ENCODE assay signal across 16 cellular contexts in genomic region chr13:48902421-48902820, GRCh38.
DNase-seq lines count a peak whose midpoint lies in the region; ATAC-seq, FAIRE-seq and TF ChIP-seq lines count a peak whose summit lies in the region.
"Had no signal": no experiment of that assay in that cellular context is flagged by ENCODE, and none has a peak within 500 bp of the region (broad histone marks: within the 10 kb centered on the region; RNA-seq: fewer than 3 reads in every experiment).

No MANE protein-coding gene starts in this region.

- no peak overlapping the region for H3K4me3 Mint-ChIP-seq in mesothelial cell of epicardium
- H3K4me3 Mint-ChIP-seq: CD4-positive, alpha-beta memory T cell; stimulated activated naive B cell treated with anti-CD40 and anti-IgM and Interleukin-4, amounts not matched to agents 10 μg/mL and 1 μg/mL and 100 μg/mL, for 72 hours had no signal

- FAIRE-seq in H1 (lab: Jason Lieb, UNC), result peak; percentile 66

- TF ChIP-seq CTCF in H1 (IDR thresholded peaks at IDR 0.05; ENCODE audit: control extremely low read depth in 1 of 3, insufficient read depth in 1 of 3, low read depth in 1 of 3, low read length in 3 of 3) (no peak), mesothelial cell of epicardium (IDR thresholded peaks at IDR 0.05; ENCODE audit: unreplicated experiment) (no peak), A673 (conservative IDR thresholded peaks at IDR 0.05; ENCODE audit: low read depth, low read length) (no peak)

- no peak overlapping the region for H3K4me2 ChIP-seq in H1 (ENCODE audit: insufficient read depth in 1 of 2, low read depth in 2 of 2, low read length in 2 of 2)

- no peak; a peak in 1 of 4 replicates for TF ChIP-seq RAD21 in H1 (IDR thresholded peaks at IDR 0.05 in 1 of 2, conservative IDR thresholded peaks at IDR 0.05 in 1 of 2; ENCODE audit: low read depth in 2 of 2, low read length in 2 of 2)

- H3K18ac ChIP-seq in H1 (ENCODE audit: extremely low read depth, low read length), result no peak overlapping the region

- H3K23me2 ChIP-seq in H1 (ENCODE audit: low read depth, low read length), result no peaks in the 10 kb centered on the region

- H4K8ac ChIP-seq in H1 (ENCODE audit: extremely low read depth, insufficient read depth, low read length), result no peak overlapping the region

- no peaks in the 10 kb centered on the region for H4K20me1 ChIP-seq in H1 (replicated peaks in 1 of 2; ENCODE audit: control insufficient read depth in 1 of 2, insufficient read depth in 2 of 2, low read length in 2 of 2)

- TF ChIP-seq EP300 in H1 (IDR thresholded peaks at IDR 0.05; ENCODE audit: borderline replicate concordance in 1 of 2, low read depth in 2 of 2, low read length in 2 of 2), result no peak

- ATAC-seq in left lobe of liver (peak; percentile 95), HG03439 (IDR thresholded peaks at IDR 0.05; ENCODE audit: unreplicated experiment) (no peak), esophagus mucosa (no peak)
- ATAC-seq: stimulated activated naive B cell treated with anti-CD40 and anti-IgM and Interleukin-4, amounts not matched to agents 10 μg/mL and 1 μg/mL and 100 μg/mL, for 72 hours had no signal

- in situ Hi-C loops in Caki2 (cut with HindIII; ENCODE audit: low pct_unique_long_range_greater_than_20kb, low sequenced_read_pairs), result no loop called here

- H3K14ac ChIP-seq in H1 (ENCODE audit: insufficient read length), result no peak overlapping the region

- no peak overlapping the region for H2BK20ac ChIP-seq in H1 (ENCODE audit: low read length)

- no peak overlapping the region for H2BK12ac ChIP-seq in H1 (ENCODE audit: low read depth, low read length)

- H3K9ac ChIP-seq in H1 (replicated peaks in 1 of 4; ENCODE audit: extremely low read depth in 1 of 4, low read depth in 3 of 4, low read length in 3 of 4), result no peak overlapping the region
- H3K9ac ChIP-seq: parathyroid adenoma had no signal

- H4K5ac ChIP-seq in H1 (ENCODE audit: insufficient read length, low read depth, low read length), result no peak overlapping the region

- no peaks in the 10 kb centered on the region for H3K36me3 Mint-ChIP-seq in mesothelial cell of epicardium
- H3K36me3 Mint-ChIP-seq: CD4-positive, alpha-beta memory T cell; stimulated activated naive B cell treated with anti-CD40 and anti-IgM and Interleukin-4, amounts not matched to agents 10 μg/mL and 1 μg/mL and 100 μg/mL, for 72 hours had no signal

- DNase-seq in Caki2 (ENCODE audit: low read depth) (peak; percentile 3), LHCN-M2 (ENCODE audit: low read depth) (peak; percentile 65), H1 (ENCODE audit: low read depth in 1 of 2, low spot score in 2 of 2) (peak in 1 of 2 experiments; percentile 9), left lobe of liver (ENCODE audit: low spot score) (peak; percentile 79), mesothelial cell of epicardium (ENCODE audit: low spot score in 2 of 2, unreplicated experiment in 2 of 2) (no peak), A673 (ENCODE audit: low spot score) (no peak)
- DNase-seq: activated CD4-positive, alpha-beta T cell treated with anti-CD3 and anti-CD28 coated beads, Interleukin-2, amount 50 U/mL, for 48 hours; activated effector memory CD4-positive, alpha-beta T cell treated with anti-CD3 and anti-CD28 coated beads, Interleukin-2, amount 50 U/mL, for 16 hours; CD4-positive, alpha-beta memory T cell; NCI-H1930; stimulated activated CD4-positive, alpha-beta T cell treated with anti-CD3 and anti-CD28 coated beads, Interleukin-2, amount 100 ng/mL, for 48 hours; stimulated activated naive B cell treated with anti-CD40 and anti-IgM and Interleukin-4, amounts not matched to agents 10 μg/mL and 1 μg/mL and 100 μg/mL, for 72 hours had no signal

- intact Hi-C loops in A673 (cut with micrococcal nuclease; ENCODE audit: unreplicated experiment), result no loop called here

- H2AFZ ChIP-seq in H1 (ENCODE audit: low read length), result no peak overlapping the region
- H2AFZ ChIP-seq: parathyroid adenoma had no signal

- no peaks in the 10 kb centered on the region for H3K79me1 ChIP-seq in H1 (ENCODE audit: low read depth, low read length)

- H3K27ac ChIP-seq in H1 (ENCODE audit: low read depth, low read length), result no peak overlapping the region
- no peak overlapping the region for H3K27ac ChIP-seq in A673 (ENCODE audit: low read depth, low read length, poor library complexity, severe bottlenecking)
- H3K27ac ChIP-seq: parathyroid adenoma had no signal

- no peak overlapping the region for H3K27ac Mint-ChIP-seq in mesothelial cell of epicardium
- H3K27ac Mint-ChIP-seq: CD4-positive, alpha-beta memory T cell; stimulated activated naive B cell treated with anti-CD40 and anti-IgM and Interleukin-4, amounts not matched to agents 10 μg/mL and 1 μg/mL and 100 μg/mL, for 72 hours had no signal

- no peak for TF ChIP-seq POLR2A in H1 (IDR thresholded peaks at IDR 0.05; ENCODE audit: control extremely low read depth in 1 of 2, low read depth in 2 of 2, low read length in 2 of 2)

- WGBS in H1 (ENCODE audit: extremely low coverage in 1 of 2, insufficient coverage in 1 of 2, insufficient read length in 1 of 2, insufficient replicate concordance in 2 of 2, low coverage in 1 of 2, low lambda C conversion rate in 2 of 2, missing lambda C conversion rate in 1 of 2), 2 experiments, result 68% methylated on average over 1 of the region's 1 CpG; no CpG with 5 or more reads in 1 of the 2 experiments

- CTCF ChIA-PET in H1 (lab: Charles Lee; ENCODE audit: partially characterized antibody), result interaction anchor here (1.0 kb wide), 1 partner anchor 27 kb away, joined by 3 read pairs; no protein-coding TSS in a partner anchor
- CTCF ChIA-PET in A673 (lab: Charles Lee), result no interaction called here

- H3K36me3 ChIP-seq in H1 (ENCODE audit: control insufficient read depth in 2 of 4, insufficient read depth in 4 of 4, low read length in 3 of 4), result no peaks in the 10 kb centered on the region
- H3K36me3 ChIP-seq in A673 (ENCODE audit: insufficient read depth, low read length, poor library complexity, severe bottlenecking), result no peaks in the 10 kb centered on the region

- H3K4me1 Mint-ChIP-seq in mesothelial cell of epicardium, result no peaks in the 10 kb centered on the region
- H3K4me1 Mint-ChIP-seq: CD4-positive, alpha-beta memory T cell; stimulated activated naive B cell treated with anti-CD40 and anti-IgM and Interleukin-4, amounts not matched to agents 10 μg/mL and 1 μg/mL and 100 μg/mL, for 72 hours had no signal

- BruUV-seq in A673 (replicated peaks; lab: Mats Ljungman, UMichigan), result no TSS peak

- POLR2A ChIA-PET in H1 (lab: Charles Lee; ENCODE audit: partially characterized antibody), result no interaction called here
- POLR2A ChIA-PET in A673 (lab: Charles Lee; ENCODE audit: low non-redundant PET), result interaction anchor here (0.6 kb wide), 1 partner anchor 189 kb away, joined by 3 read pairs; no protein-coding TSS in a partner anchor

- no peak overlapping the region for H3K56ac ChIP-seq in H1 (replicated peaks; ENCODE audit: insufficient read length, low read depth, low read length)

- peaks cover 6% of the 10 kb centered on the region for H3K9me3 Mint-ChIP-seq in mesothelial cell of epicardium
- H3K9me3 Mint-ChIP-seq: stimulated activated naive B cell treated with anti-CD40 and anti-IgM and Interleukin-4, amounts not matched to agents 10 μg/mL and 1 μg/mL and 100 μg/mL, for 72 hours had no signal

- H3K4ac ChIP-seq in H1 (replicated peaks; ENCODE audit: insufficient read length, low read depth, low read length), result no peak overlapping the region

- no peak overlapping the region for H2BK15ac ChIP-seq in H1 (ENCODE audit: low read length)

- no peak overlapping the region for H3K23ac ChIP-seq in H1 (ENCODE audit: insufficient read length)

- no peaks in the 10 kb centered on the region for H3K4me1 ChIP-seq in H1 (replicated peaks in 1 of 4; ENCODE audit: control insufficient read depth in 3 of 4, insufficient read depth in 4 of 4, low read length in 3 of 4)
- H3K4me1 ChIP-seq in A673 (ENCODE audit: insufficient read depth, low read length, poor library complexity, severe bottlenecking), result no peaks in the 10 kb centered on the region
- H3K4me1 ChIP-seq: parathyroid adenoma had no signal

- H4K91ac ChIP-seq in H1 (replicated peaks; ENCODE audit: insufficient read length, low read length), result no peak overlapping the region

- H3K27me3 Mint-ChIP-seq in mesothelial cell of epicardium (ENCODE audit: low read depth), result peaks cover 1% of the 10 kb centered on the region

- H3K27me3 ChIP-seq in H1 (replicated peaks in 1 of 4; ENCODE audit: control insufficient read depth in 3 of 4, extremely low read depth in 1 of 4, insufficient read depth in 3 of 4, low read length in 3 of 4), result no peaks in the 10 kb centered on the region
- peaks cover 2% of the 10 kb centered on the region for H3K27me3 ChIP-seq in A673 (replicated peaks; ENCODE audit: insufficient read depth, low read depth, low read length, poor library complexity)

- no peaks in the 10 kb centered on the region for H3K9me3 ChIP-seq in H1 (ENCODE audit: insufficient read depth in 2 of 2, low read depth in 1 of 2, low read length in 1 of 2)
- H3K9me3 ChIP-seq in A673 (ENCODE audit: low read depth, low read length, poor library complexity, severe bottlenecking), result no peaks in the 10 kb centered on the region

- H3K4me3 ChIP-seq in H1 (ENCODE audit: extremely low read depth in 1 of 4, insufficient read depth in 2 of 4, low read depth in 3 of 4, low read length in 4 of 4), result no peak overlapping the region
- no peak overlapping the region for H3K4me3 ChIP-seq in A673 (ENCODE audit: low read depth, low read length, poor library complexity, severe bottlenecking)
- H3K4me3 ChIP-seq: lung had no signal

- no peak overlapping the region for H2BK120ac ChIP-seq in H1 (replicated peaks; ENCODE audit: low read depth, low read length)

- no peak overlapping the region for H2AK5ac ChIP-seq in H1 (ENCODE audit: low read depth, low read length)

- no peak overlapping the region for H2BK5ac ChIP-seq in H1 (ENCODE audit: low read depth, low read length)

- no peaks in the 10 kb centered on the region for H3K79me2 ChIP-seq in H1 (ENCODE audit: control insufficient read depth in 1 of 2, insufficient read depth in 2 of 2, low read length in 2 of 2)
- H3K79me2 ChIP-seq: parathyroid adenoma had no signal

TF ChIP-seq in H1, 55 proteins besides CTCF, POLR2A, EP300 and RAD21:
- TF ChIP-seq ZNF274 (IDR thresholded peaks at IDR 0.05; ENCODE audit: borderline replicate concordance, extremely low read depth, low read length), result no peak
- TF ChIP-seq EZH2 (IDR thresholded peaks at IDR 0.05; ENCODE audit: low read depth, low read length, severe bottlenecking), result no peak
- TF ChIP-seq CEBPB (IDR thresholded peaks at IDR 0.05; ENCODE audit: low read depth, low read length), result 0 out of 2 replicates have a peak, but pooled peaks have one; percentile 40

Comparison
In these comparisons a context has a peak if more than half of its experiments do, and no peak if none do; other contexts are left out.
1. DNase-seq: peak in Caki2 (single experiment), LHCN-M2 (single experiment) and left lobe of liver (single experiment); none in mesothelial cell of epicardium (0 of 2) and A673 (single experiment).